Comparison of ENCODE assay signal across 7 cellular contexts in genomic region chr4:70902577-70903281, GRCh38. TPM values are rescaled to one million over a fixed set of nuclear protein-coding genes. Genes with fewer than 3 reads are reported as not detected.
A peak's percentile ranks its signal among the peaks of the same experiment; 100 is the strongest.
DNase-seq lines count a peak whose midpoint lies in the region; ATAC-seq and TF ChIP-seq lines count a peak whose summit lies in the region.

No MANE protein-coding gene starts in this region.

- peak overlapping the region; percentile 86 for H3K27ac ChIP-seq in WERI-Rb-1
- peak overlapping the region; percentile 25 for H3K27ac ChIP-seq in muscle layer of colon (ENCODE audit: low read depth, low read length)
- H3K27ac ChIP-seq in vagina, result peak overlapping the region; percentile 84

- H3K9me3 ChIP-seq in WERI-Rb-1 (ENCODE audit: severe bottlenecking) (no peaks in the 10 kb centered on the region), muscle layer of colon (ENCODE audit: low read length) (no peaks in the 10 kb centered on the region), vagina (no peaks in the 10 kb centered on the region)

- ATAC-seq in GM21381 (IDR thresholded peaks at IDR 0.05; ENCODE audit: unreplicated experiment), result peak; percentile 44
- ATAC-seq in HG03575 (IDR thresholded peaks at IDR 0.05; ENCODE audit: extremely low read depth, insufficient number of reproducible peaks, low FRiP score, unreplicated experiment), result peak; percentile 26

- intact Hi-C loops in vagina (cut with DNase I), result loop anchor here (10.0 kb wide), 2 partner anchors 68 to 102 kb away; partner anchors contain the start of gene GRSF1

- H3K4me3 ChIP-seq in WERI-Rb-1 (ENCODE audit: low read depth, low read length) (peak overlapping the region; percentile 96), epithelial cell of proximal tubule (ENCODE audit: low read depth, low read length) (peak overlapping the region; percentile 69), muscle layer of colon (ENCODE audit: low read depth in 1 of 2, low read length in 2 of 2) (peak overlapping the region; percentile 67 to 90), vagina (peak overlapping the region; percentile 79 to 87)

- peaks cover 6% of the 10 kb centered on the region for H3K4me1 ChIP-seq in muscle layer of colon (ENCODE audit: insufficient read depth, low read length)
- peaks cover 17% of the 10 kb centered on the region for H3K4me1 ChIP-seq in vagina

- DNase-seq in GM10248 (ENCODE audit: extremely low spot score), result peak; percentile 58
- no peak for DNase-seq in WERI-Rb-1
- no peak for DNase-seq in epithelial cell of proximal tubule (ENCODE audit: low read depth)
- DNase-seq in vagina (ENCODE audit: extremely low spot score in 2 of 2), result no peak

- H3K36me3 ChIP-seq in WERI-Rb-1 (peaks cover 18% of the 10 kb centered on the region), muscle layer of colon (ENCODE audit: insufficient read depth, low read length) (peaks cover 8% of the 10 kb centered on the region), vagina (no peaks in the 10 kb centered on the region)

- CTCF ChIA-PET in GM10248 (lab: Yijun Ruan, JAX), result interaction anchor here (0.7 to 2.5 kb wide), 16 partner anchors 8 to 199 kb away, joined by 3 to 10 read pairs (median 4); no protein-coding TSS in a partner anchor

- H3K27me3 ChIP-seq in WERI-Rb-1 (ENCODE audit: insufficient read depth, low read depth, severe bottlenecking) (no peaks in the 10 kb centered on the region), muscle layer of colon (ENCODE audit: control insufficient read depth in 1 of 2, insufficient read depth in 2 of 2, low read length in 2 of 2) (no peaks in the 10 kb centered on the region), vagina (no peaks in the 10 kb centered on the region)

- TF ChIP-seq POLR2A in vagina (IDR thresholded peaks at IDR 0.05), result no peak

- POLR2A ChIA-PET in GM10248 (lab: Yijun Ruan, JAX), result interaction anchor here (0.6 kb wide), 1 partner anchor 28 kb away, joined by 7 read pairs; no protein-coding TSS in a partner anchor

- H3K9ac ChIP-seq in muscle layer of colon (ENCODE audit: low read length), result peak overlapping the region; percentile 81

- TF ChIP-seq CTCF in GM10248 (IDR thresholded peaks at IDR 0.05; ENCODE audit: control extremely low read depth, extremely low read depth, low read depth, missing control alignments), result no peak
- TF ChIP-seq CTCF in WERI-Rb-1 (IDR thresholded peaks at IDR 0.05; ENCODE audit: low read depth, low read length), result no peak
- TF ChIP-seq CTCF in epithelial cell of proximal tubule (conservative IDR thresholded peaks at IDR 0.05; ENCODE audit: low read depth, low read length), result no peak
- TF ChIP-seq CTCF in vagina (IDR thresholded peaks at IDR 0.05), result no peak

RNA-seq across cellular contexts. Expression of gene MOB1B, which starts 0.6 kb away (rescaled TPM):
- total RNA-seq in epithelial cell of proximal tubule, result 7.7 and 8.3 TPM in 2 replicates
- 13.0 TPM for total RNA-seq in vagina

Comparison
In these comparisons a context has a peak if more than half of its experiments do, and no peak if none do; other contexts are left out.
1. H3K27ac ChIP-seq: peak in every context shown above with its lines; median percentile 86 in WERI-Rb-1; 84 in vagina; 25 in muscle layer of colon.